ENCODE assay signal across 8 cellular contexts in the genomic region with DNA sequence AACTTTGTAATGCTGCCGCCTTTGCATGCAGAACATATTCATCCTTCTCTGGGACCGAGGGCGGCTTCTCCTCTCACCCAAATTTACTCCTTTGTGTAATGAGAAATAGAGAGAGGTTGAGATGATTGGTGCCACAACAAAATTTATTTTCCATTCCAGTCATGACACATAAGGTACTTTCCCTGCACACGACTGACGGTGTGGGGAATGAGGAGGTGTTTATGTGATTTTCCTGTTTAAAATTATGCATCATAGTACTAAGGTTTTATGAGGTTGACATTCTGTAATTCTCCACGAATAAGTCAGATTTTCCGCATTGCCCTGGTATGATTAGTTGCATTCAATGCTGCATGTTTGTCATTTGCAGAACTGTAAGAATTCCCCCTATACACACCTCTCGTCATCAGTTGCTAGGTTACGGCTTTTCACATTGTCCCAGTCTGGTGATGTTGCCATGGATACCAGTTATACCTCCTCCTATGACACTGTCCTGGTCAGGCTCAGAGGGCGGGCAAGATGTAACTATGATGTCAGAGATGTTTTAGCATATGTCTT. TPM values are rescaled to one million over a fixed set of nuclear protein-coding genes. Genes with fewer than 3 reads are reported as not detected.
DNase-seq lines count a peak whose midpoint lies in the region; ATAC-seq and TF ChIP-seq lines count a peak whose summit lies in the region.

No MANE protein-coding gene starts in this region.

- H3K36me3 Mint-ChIP-seq in activated naive CD4-positive, alpha-beta T cell treated with anti-CD3 and anti-CD28 coated beads for 36 hours (ENCODE audit: low read depth): peaks cover 50% of the 10 kb centered on the region
- peaks cover 2% of the 10 kb centered on the region for H3K36me3 Mint-ChIP-seq in neural progenitor cell

- H3K4me1 ChIP-seq in PC-3 (ENCODE audit: insufficient read depth, low read length): peaks cover 15% of the 10 kb centered on the region
- peaks cover 13% of the 10 kb centered on the region for H3K4me1 ChIP-seq in neural progenitor cell
- peaks cover 5% of the 10 kb centered on the region for H3K4me1 ChIP-seq in smooth muscle cell (ENCODE audit: low read depth)

- 89% methylated on average over 10 of the region's 10 CpGs for WGBS in smooth muscle cell (ENCODE audit: low lambda C conversion rate)

- no TSS peak for BruUV-seq in PC-3 (replicated peaks; lab: Mats Ljungman, UMichigan)

- H3K27ac ChIP-seq in PC-3 (ENCODE audit: low read length) (no peak overlapping the region), neural progenitor cell (no peak overlapping the region), smooth muscle cell (ENCODE audit: low read depth) (no peak overlapping the region)

- DNase-seq in PC-3 (peak; percentile 70), neural progenitor cell (ENCODE audit: low spot score) (peak; percentile 36), mucosa of gallbladder (ENCODE audit: low spot score) (no peak), DMS79 treated with DMSO at 0.1 percent for 48 hours (lab: John Stamatoyannopoulos, UW) (no peak), smooth muscle cell (lab: John Stamatoyannopoulos, UW; ENCODE audit: unreplicated experiment) (no peak)
- DNase-seq in activated naive CD4-positive, alpha-beta T cell treated with anti-CD3 and anti-CD28 coated beads for 36 hours: peak; percentile 94

- H3K4me3 ChIP-seq in PC-3 (ENCODE audit: low read length): no peak overlapping the region
- no peak overlapping the region for H3K4me3 ChIP-seq in neural progenitor cell
- H3K4me3 ChIP-seq in smooth muscle cell: no peak overlapping the region

- H3K36me3 ChIP-seq in PC-3 (ENCODE audit: low read depth, low read length) (no peaks in the 10 kb centered on the region), neural progenitor cell (no peaks in the 10 kb centered on the region), smooth muscle cell (ENCODE audit: low read depth) (no peaks in the 10 kb centered on the region)

- no peaks in the 10 kb centered on the region for H3K9me3 Mint-ChIP-seq in activated naive CD4-positive, alpha-beta T cell treated with anti-CD3 and anti-CD28 coated beads for 36 hours
- H3K9me3 Mint-ChIP-seq in neural progenitor cell: no peaks in the 10 kb centered on the region

- H3K27me3 Mint-ChIP-seq in activated naive CD4-positive, alpha-beta T cell treated with anti-CD3 and anti-CD28 coated beads for 36 hours (ENCODE audit: low read depth): no peaks in the 10 kb centered on the region
- H3K27me3 Mint-ChIP-seq in neural progenitor cell (ENCODE audit: insufficient read depth, low read depth): no peaks in the 10 kb centered on the region

- H3K27me3 ChIP-seq in PC-3 (ENCODE audit: low read length): no peaks in the 10 kb centered on the region
- H3K27me3 ChIP-seq in neural progenitor cell: no peaks in the 10 kb centered on the region
- no peaks in the 10 kb centered on the region for H3K27me3 ChIP-seq in smooth muscle cell (ENCODE audit: low read depth)

- peak overlapping the region; percentile 73 for H3K4me3 Mint-ChIP-seq in activated naive CD4-positive, alpha-beta T cell treated with anti-CD3 and anti-CD28 coated beads for 36 hours
- H3K4me3 Mint-ChIP-seq in neural progenitor cell: no peak overlapping the region

- H3K9ac ChIP-seq in PC-3 (ENCODE audit: low read length): no peak overlapping the region
- no peak overlapping the region for H3K9ac ChIP-seq in neural progenitor cell
- no peak overlapping the region for H3K9ac ChIP-seq in smooth muscle cell (ENCODE audit: low read depth)

- no peak for TF ChIP-seq CTCF in PC-3 (conservative IDR thresholded peaks at IDR 0.05; ENCODE audit: low read depth, low read length)
- TF ChIP-seq CTCF in neural progenitor cell (IDR thresholded peaks at IDR 0.05): no peak
- TF ChIP-seq CTCF in smooth muscle cell (IDR thresholded peaks at IDR 0.05; ENCODE audit: borderline replicate concordance, insufficient read depth, poor library complexity, severe bottlenecking): no peak

- ATAC-seq in GM18907 (IDR thresholded peaks at IDR 0.05; ENCODE audit: unreplicated experiment) (peak; percentile 84), HG02678 (IDR thresholded peaks at IDR 0.05; ENCODE audit: unreplicated experiment) (peak; percentile 82), PC-3 (peak; percentile 80)

- POLR2A ChIA-PET in PC-3 (lab: Charles Lee; ENCODE audit: unreplicated experiment): no interaction called here

- H2AFZ ChIP-seq in PC-3 (ENCODE audit: low read length) (no peak overlapping the region), neural progenitor cell (replicated peaks) (no peak overlapping the region), smooth muscle cell (ENCODE audit: low read depth) (no peak overlapping the region)

- peaks cover 87% of the 10 kb centered on the region for H3K4me1 Mint-ChIP-seq in activated naive CD4-positive, alpha-beta T cell treated with anti-CD3 and anti-CD28 coated beads for 36 hours (ENCODE audit: low read depth)
- H3K4me1 Mint-ChIP-seq in neural progenitor cell: peaks cover 25% of the 10 kb centered on the region

- H3F3A ChIP-seq in PC-3 (ENCODE audit: low read length, unreplicated experiment) (no peaks in the 10 kb centered on the region), neural progenitor cell (ENCODE audit: low read depth) (peaks cover 6% of the 10 kb centered on the region), smooth muscle cell (ENCODE audit: low read depth) (no peaks in the 10 kb centered on the region)

- H3K4me2 ChIP-seq in PC-3 (ENCODE audit: low read length): no peak overlapping the region
- H3K4me2 ChIP-seq in neural progenitor cell: no peak overlapping the region
- H3K4me2 ChIP-seq in smooth muscle cell: no peak overlapping the region

- H3K27ac Mint-ChIP-seq in activated naive CD4-positive, alpha-beta T cell treated with anti-CD3 and anti-CD28 coated beads for 36 hours: peak overlapping the region; percentile 97
- peak overlapping the region; percentile 18 for H3K27ac Mint-ChIP-seq in neural progenitor cell

- H3K79me2 ChIP-seq in PC-3 (ENCODE audit: low read length) (no peaks in the 10 kb centered on the region), neural progenitor cell (ENCODE audit: low read depth) (no peaks in the 10 kb centered on the region), smooth muscle cell (ENCODE audit: low read depth) (no peaks in the 10 kb centered on the region)

- H3K9me3 ChIP-seq in PC-3 (ENCODE audit: low read length) (no peaks in the 10 kb centered on the region), neural progenitor cell (ENCODE audit: low read depth) (no peaks in the 10 kb centered on the region), smooth muscle cell (replicated peaks; ENCODE audit: low read depth) (no peaks in the 10 kb centered on the region)

- no peaks in the 10 kb centered on the region for H3K9me2 ChIP-seq in PC-3 (replicated peaks; ENCODE audit: low read length)

- H4K20me1 ChIP-seq in PC-3 (ENCODE audit: low read length) (no peaks in the 10 kb centered on the region), neural progenitor cell (ENCODE audit: low read depth) (no peaks in the 10 kb centered on the region), smooth muscle cell (ENCODE audit: low read depth) (no peaks in the 10 kb centered on the region)

- CTCF ChIA-PET in PC-3 (lab: Charles Lee): no interaction called here
- CTCF ChIA-PET in activated naive CD4-positive, alpha-beta T cell treated with anti-CD3 and anti-CD28 coated beads for 36 hours (lab: Charles Lee): interaction anchor here (1.2 to 1.7 kb wide), 2 partner anchors 22 to 23 kb away, joined by 3 to 7 read pairs; no protein-coding TSS in a partner anchor

- intact Hi-C loops in PC-3 (cut with micrococcal nuclease): loop anchor here (1.0 to 2.0 kb wide), 4 partner anchors 23 to 75 kb away; partner anchors contain the start of gene BICDL1
- intact Hi-C loops in activated naive CD4-positive, alpha-beta T cell treated with anti-CD3 and anti-CD28 coated beads for 36 hours (cut with micrococcal nuclease): loop anchor here (1.0 to 10.0 kb wide), 11 partner anchors 24 to 1977 kb away; partner anchors contain the start of genes RNF10, RNU4-2 and RPLP0

RNA-seq across cellular contexts. Expression of gene BICDL1, which starts 23.1 kb away (rescaled TPM):
- total RNA-seq in PC-3 (2014; rRNA removed) (3.6 and 5.8 TPM in 2 replicates), neural progenitor cell (ENCODE audit: low replicate concordance) (2.5 and 3.8 TPM in 2 replicates), mucosa of gallbladder (26.7 TPM), smooth muscle cell (1.7 and 3.9 TPM in 2 replicates)
- 100 to 1,000 TPM; 128 to 133 TPM for total RNA-seq in activated naive CD4-positive, alpha-beta T cell treated with anti-CD3 and anti-CD28 coated beads for 36 hours
- polyA plus RNA-seq in smooth muscle cell: 0.43 and 0.74 TPM in 2 replicates

Comparison
In these comparisons a context has a peak if more than half of its experiments do, and no peak if none do; other contexts are left out.
1. DNase-seq: peak in PC-3 (single experiment), activated naive CD4-positive, alpha-beta T cell treated with anti-CD3 and anti-CD28 coated beads for 36 hours (single experiment) and neural progenitor cell (single experiment); none in mucosa of gallbladder (single experiment), DMS79 treated with DMSO at 0.1 percent for 48 hours (single experiment) and smooth muscle cell (single experiment).
2. Peak in every context shown above with its lines, with median percentiles within 50 percentile points of each other: ATAC-seq.